8 cellular contexts compared by ENCODE assay signal in genomic region chr6:79078057-79078969, GRCh38. TPM values are rescaled to one million over a fixed set of nuclear protein-coding genes. Genes with fewer than 3 reads are reported as not detected.
DNase-seq lines count a peak whose midpoint lies in the region; ATAC-seq and TF ChIP-seq lines count a peak whose summit lies in the region.

PHIP (minus strand) TSS chr6:79078254; CDS start chr6:79078068, 186 bp downstream.

- H3K36me3 ChIP-seq in SK-N-SH (replicated peaks in 1 of 2; ENCODE audit: control insufficient read depth in 1 of 2, insufficient read depth in 2 of 2, low read length in 1 of 2): peaks cover 0 to under 1% of the 10 kb centered on the region in 2 experiments
- H3K36me3 ChIP-seq in suprapubic skin: no peaks in the 10 kb centered on the region

- H3K4me1 ChIP-seq in SK-N-SH (ENCODE audit: control insufficient read depth in 1 of 2, insufficient read depth in 2 of 2, low read depth in 1 of 2, low read length in 1 of 2): peaks cover 0 to 13% of the 10 kb centered on the region in 2 experiments; a peak in 2 of 4 replicates
- H3K4me1 ChIP-seq in suprapubic skin: peaks cover 38% of the 10 kb centered on the region

- 0 out of 2 replicates have a peak, but pooled peaks have one; percentile 11 for TF ChIP-seq RAD21 in SK-N-SH (IDR thresholded peaks at IDR 0.05; ENCODE audit: low read length)

- H3K9me3 ChIP-seq in SK-N-SH (no peaks in the 10 kb centered on the region), suprapubic skin (no peaks in the 10 kb centered on the region)

- no peaks in the 10 kb centered on the region for H4K20me1 ChIP-seq in SK-N-SH (ENCODE audit: insufficient read depth)

- H3F3A ChIP-seq in SK-N-SH (replicated peaks; ENCODE audit: insufficient read depth): peaks cover 10% of the 10 kb centered on the region

- TF ChIP-seq CTCF in GM10248 (IDR thresholded peaks at IDR 0.05; ENCODE audit: control extremely low read depth, extremely low read depth, low read depth, missing control alignments): no peak
- no peak for TF ChIP-seq CTCF in SK-N-SH (IDR thresholded peaks at IDR 0.05)
- TF ChIP-seq CTCF in suprapubic skin (IDR thresholded peaks at IDR 0.05): no peak

- ATAC-seq in HG02610 (IDR thresholded peaks at IDR 0.05; ENCODE audit: unreplicated experiment): peak; percentile 69

- peak within 1 kb of the TSS; percentile 97 for H3K9ac ChIP-seq in SK-N-SH

- peak; percentile 29 to 36 for TF ChIP-seq POLR2A in suprapubic skin (IDR thresholded peaks at IDR 0.05)

- peak within 1 kb of the TSS; percentile 82 to 92 for H3K4me3 ChIP-seq in SK-N-SH (ENCODE audit: low read depth in 2 of 2, low read length in 1 of 2)
- H3K4me3 ChIP-seq in suprapubic skin: peak within 1 kb of the TSS; percentile 87

- H3K27ac ChIP-seq in SK-N-SH (ENCODE audit: low read depth in 2 of 2, low read length in 1 of 2): peak within 1 kb of the TSS; percentile 95 to 99
- peak within 1 kb of the TSS; percentile 99 for H3K27ac ChIP-seq in suprapubic skin

- H3K27me3 ChIP-seq in SK-N-SH (ENCODE audit: insufficient read depth) (no peaks in the 10 kb centered on the region), suprapubic skin (no peaks in the 10 kb centered on the region)

- H2AFZ ChIP-seq in SK-N-SH (ENCODE audit: low read depth): peak within 1 kb of the TSS; percentile 95

- TF ChIP-seq EP300 in SK-N-SH (IDR thresholded peaks at IDR 0.05; ENCODE audit: borderline replicate concordance in 1 of 2, low read depth in 1 of 2, low read length in 1 of 2) (peak; percentile 2 to 8; a peak in 1 of 4 replicates), suprapubic skin (IDR thresholded peaks at IDR 0.05) (no peak)

- no peaks in the 10 kb centered on the region for H3K9me2 ChIP-seq in SK-N-SH

- CTCF ChIA-PET in GM10248 (lab: Yijun Ruan, JAX): interaction anchor here (0.8 to 1.5 kb wide), 6 partner anchors 9 to 389 kb away, joined by 3 to 5 read pairs (median 3); no protein-coding TSS in a partner anchor
- CTCF ChIA-PET in SK-N-SH (lab: Yijun Ruan, JAX): interaction anchor here (0.8 to 1.5 kb wide), 5 partner anchors 30 to 791 kb away, joined by 4 to 5 read pairs (median 4); no protein-coding TSS in a partner anchor

- H3K79me2 ChIP-seq in SK-N-SH (ENCODE audit: insufficient read depth): peaks cover 34% of the 10 kb centered on the region

- DNase-seq in GM10248 (ENCODE audit: extremely low spot score) (peak; percentile 76), NCI-H1092 (lab: John Stamatoyannopoulos, UW) (peak; percentile 94), SK-N-SH (peak; percentile 88), globus pallidus (ENCODE audit: low spot score) (peak; percentile 93), occipital lobe (lab: John Stamatoyannopoulos, UW) (peak; percentile 91), suprapubic skin (ENCODE audit: low spot score in 2 of 2) (peak; percentile 95 to 97)
- DNase-seq in activated naive CD4-positive, alpha-beta T cell treated with anti-CD3 and anti-CD28 coated beads, Interleukin-2, amount 50 U/mL, for 16 hours: peak; percentile 91

- WGBS in SK-N-SH (ENCODE audit: low lambda C conversion rate): 0% methylated on average over 25 of the region's 73 CpGs
- under 1% methylated on average over 32 of the region's 73 CpGs for WGBS in suprapubic skin

- POLR2A ChIA-PET in GM10248 (lab: Yijun Ruan, JAX) (interaction anchor here (0.6 to 1.0 kb wide), 3 partner anchors 67 to 458 kb away, joined by 3 to 4 read pairs (median 3); no protein-coding TSS in a partner anchor), SK-N-SH (lab: Yijun Ruan, JAX) (interaction anchor here (0.6 to 1.5 kb wide), 5 partner anchors 53 to 732 kb away, joined by 3 to 8 read pairs (median 4); partner anchors contain the start of genes HMGN3 and LCA5)

- H3K4me2 ChIP-seq in SK-N-SH: peak within 1 kb of the TSS; percentile 83

TF ChIP-seq in SK-N-SH, 30 proteins besides CTCF, POLR2A, EP300 and RAD21 (continues in another document):
- no peak for TF ChIP-seq RCOR1 (IDR thresholded peaks at IDR 0.05; ENCODE audit: low read length)
- TF ChIP-seq FOXJ3 (CRISPR knock-in tag; IDR thresholded peaks at IDR 0.05): peak; percentile 23; the same call in 1 of the 2 replicates
- no peak for TF ChIP-seq USF2 (IDR thresholded peaks at IDR 0.05; ENCODE audit: borderline replicate concordance, low read depth, low read length)
- no peak for TF ChIP-seq ELF1 (IDR thresholded peaks at IDR 0.05)
- TF ChIP-seq TCF12 (IDR thresholded peaks at IDR 0.05): peak; percentile 25; the same call in 1 of the 2 replicates
- no peak for TF ChIP-seq JUND (IDR thresholded peaks at IDR 0.05)
- TF ChIP-seq SMC3 (IDR thresholded peaks at IDR 0.05; ENCODE audit: low read depth, low read length): 0 out of 2 replicates have a peak, but pooled peaks have one; percentile 2
- peak; percentile 64 for TF ChIP-seq MAX (IDR thresholded peaks at IDR 0.05; ENCODE audit: low read depth)
- peak; percentile 95 for TF ChIP-seq CHD2 (IDR thresholded peaks at IDR 0.05; ENCODE audit: low read length, partially characterized antibody)
- 0 out of 2 replicates have a peak, but pooled peaks have one; percentile 14 for TF ChIP-seq NFIC (IDR thresholded peaks at IDR 0.05; ENCODE audit: borderline replicate concordance)
- no peak; the same call in 1 of the 2 replicates for TF ChIP-seq REST (IDR thresholded peaks at IDR 0.05; ENCODE audit: low read depth, low read length)
- TF ChIP-seq POLR2AphosphoS5 (IDR thresholded peaks at IDR 0.05; ENCODE audit: low read depth, low read length): peak; percentile 74
- TF ChIP-seq USF1 (IDR thresholded peaks at IDR 0.05; ENCODE audit: borderline replicate concordance, low read depth): no peak
- TF ChIP-seq ZBTB33 (IDR thresholded peaks at IDR 0.05; ENCODE audit: borderline replicate concordance, low read depth): no peak
- TF ChIP-seq MEF2A (IDR thresholded peaks at IDR 0.05; ENCODE audit: borderline replicate concordance, low read depth): no peak
- TF ChIP-seq RXRA (IDR thresholded peaks at IDR 0.05; ENCODE audit: borderline replicate concordance, low read depth): no peak
- TF ChIP-seq FOSL2 (IDR thresholded peaks at IDR 0.05; ENCODE audit: borderline replicate concordance, low read depth): no peak

RNA-seq across cellular contexts. Expression of gene PHIP, which starts in this region (rescaled TPM):
- polyA plus RNA-seq in SK-N-SH (2012; rRNA removed): 1.7 and 1.9 TPM in 2 replicates
- polyA plus RNA-seq in SK-N-SH (2012; cell fraction: cytosol; rRNA removed): 2.0 and 2.3 TPM in 2 replicates
- polyA plus RNA-seq in SK-N-SH (2012; cell fraction: nucleus; rRNA removed): 2.3 and 5.3 TPM in 2 replicates
- total RNA-seq in occipital lobe (78.0 TPM), suprapubic skin (10 to 100 TPM; 17.1 to 38.5 (median 25.7) TPM)

Comparison
In these comparisons a context has a peak if more than half of its experiments do, and no peak if none do; other contexts are left out.
1. Peak in every context shown above with its lines: DNase-seq, ATAC-seq, H3K4me3 ChIP-seq and H3K27ac ChIP-seq.